8 cellular contexts compared by ENCODE assay signal in the genomic region with DNA sequence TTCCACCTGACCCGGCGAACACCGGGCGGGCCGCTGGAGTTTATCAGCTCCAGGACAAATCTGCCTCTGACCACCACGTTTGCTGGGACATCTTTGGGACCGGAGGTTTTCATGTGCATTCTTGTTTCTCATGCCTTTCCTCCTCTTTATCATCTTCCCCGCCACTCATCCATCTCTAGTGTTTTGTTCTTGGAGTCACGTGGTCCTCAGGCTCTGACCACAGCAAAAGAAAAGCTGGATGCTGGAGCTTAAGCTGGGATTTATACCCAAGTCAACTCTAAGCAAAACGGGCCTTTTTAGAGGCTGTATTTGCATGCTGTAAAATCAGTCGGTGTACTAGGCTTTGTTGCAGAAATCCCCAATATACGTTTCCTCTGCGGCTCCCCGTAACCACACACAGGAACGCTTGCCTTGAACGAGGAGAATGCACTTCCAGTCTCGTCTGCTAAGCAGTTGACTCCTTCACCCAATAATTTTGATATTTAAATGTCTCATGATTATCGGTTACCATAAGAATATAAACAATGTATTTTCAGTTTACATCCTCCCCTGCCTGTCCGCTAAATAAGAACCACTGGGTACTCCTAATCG. TPM values are rescaled to one million over a fixed set of nuclear protein-coding genes. Genes with fewer than 3 reads are reported as not detected.
DNase-seq lines count a peak whose midpoint lies in the region; ATAC-seq and TF ChIP-seq lines count a peak whose summit lies in the region.

No MANE protein-coding gene starts in this region.

- H3K4me1 ChIP-seq in RWPE2 (ENCODE audit: insufficient read depth, poor library complexity, severe bottlenecking) = peaks cover 11% of the 10 kb centered on the region
- H3K4me1 ChIP-seq in lower lobe of right lung = peaks cover 16% of the 10 kb centered on the region
- H3K4me1 ChIP-seq in thyroid gland = peaks cover 4 to 16% of the 10 kb centered on the region in 2 donors

- DNase-seq in NCI-H1417 (lab: John Stamatoyannopoulos, UW) (peak in 2 of 3 experiments; percentile 83 to 88), NCI-H1417 treated with DMSO at 0.1 percent for 48 hours (lab: John Stamatoyannopoulos, UW) (no peak), RWPE2 (ENCODE audit: low spot score) (no peak), cerebellum (ENCODE audit: low spot score) (peak; percentile 41), lower lobe of right lung (no peak), thyroid gland (no peak)

- H3K36me3 ChIP-seq in RWPE2 (ENCODE audit: low read depth) = peaks cover 55% of the 10 kb centered on the region
- H3K36me3 ChIP-seq in lower lobe of right lung = peaks cover 49% of the 10 kb centered on the region
- H3K36me3 ChIP-seq in thyroid gland = peaks cover 22 to 36% of the 10 kb centered on the region in 2 donors

- no peaks in the 10 kb centered on the region for H3K9me3 ChIP-seq in RWPE2 (ENCODE audit: severe bottlenecking)
- H3K9me3 ChIP-seq in lower lobe of right lung = no peaks in the 10 kb centered on the region
- H3K9me3 ChIP-seq in thyroid gland = no peaks in the 10 kb centered on the region

- TF ChIP-seq CTCF in RWPE2 (IDR thresholded peaks at IDR 0.05; ENCODE audit: poor library complexity, severe bottlenecking) (no peak), lower lobe of right lung (IDR thresholded peaks at IDR 0.05) (no peak), thyroid gland (IDR thresholded peaks at IDR 0.05) (no peak)

- no peak for TF ChIP-seq POLR2A in thyroid gland (IDR thresholded peaks at IDR 0.05)

- WGBS in thyroid gland, 2 donors = 2% methylated on average over 20 of the region's 20 CpGs

- intact Hi-C loops in lower lobe of right lung (cut with DNase I) (no loop called here), thyroid gland (cut with DNase I) (no loop called here)

- H3K27me3 ChIP-seq in RWPE2 (ENCODE audit: insufficient read depth, poor library complexity, severe bottlenecking) (no peaks in the 10 kb centered on the region), lower lobe of right lung (ENCODE audit: low read depth) (no peaks in the 10 kb centered on the region), thyroid gland (no peaks in the 10 kb centered on the region)

- ATAC-seq in HG03342 (IDR thresholded peaks at IDR 0.05; ENCODE audit: unreplicated experiment) (peak; percentile 0), RWPE2 (ENCODE audit: low read depth) (no peak), lower lobe of right lung (peak in 1 of 2 donors; percentile 9), HG03457 (IDR thresholded peaks at IDR 0.05; ENCODE audit: unreplicated experiment) (no peak)

- H3K4me3 ChIP-seq in RWPE2 (ENCODE audit: severe bottlenecking) = peak overlapping the region; percentile 90
- peak overlapping the region; percentile 100 for H3K4me3 ChIP-seq in lower lobe of right lung
- peak overlapping the region; percentile 75 to 87 (median 81) for H3K4me3 ChIP-seq in thyroid gland (replicated peaks in 1 of 3)

- peak overlapping the region; percentile 54 for H3K27ac ChIP-seq in RWPE2 (ENCODE audit: poor library complexity, severe bottlenecking)
- H3K27ac ChIP-seq in lower lobe of right lung = peak overlapping the region; percentile 89
- peak overlapping the region; percentile 79 to 94 (median 86) for H3K27ac ChIP-seq in thyroid gland

RNA-seq across cellular contexts. Expression of a gene that starts 0.6 kb away (rescaled TPM):
- total RNA-seq in cerebellum (13.2 TPM), lower lobe of right lung (21.3 TPM), thyroid gland (100 to 1,000 TPM in 1 of 4 donors, 10 to 100 TPM in 3; 35.8 to 127 (median 54.4) TPM)

RNA-seq across cellular contexts. Expression of a gene that starts 0.9 kb away (rescaled TPM):
- 15.0 TPM for total RNA-seq in cerebellum
- 25.1 TPM for total RNA-seq in lower lobe of right lung
- total RNA-seq in thyroid gland = 10 to 100 TPM; 10.4 to 41.7 (median 33.6) TPM

Comparison
In these comparisons a context has a peak if more than half of its experiments do, and no peak if none do; other contexts are left out.
1. DNase-seq: peak in NCI-H1417 (2 of 3) and cerebellum (single experiment); none in NCI-H1417 treated with DMSO at 0.1 percent for 48 hours (single experiment), RWPE2 (single experiment), lower lobe of right lung (single experiment) and thyroid gland (0 of 2).
2. Peak in every context shown above with its lines, with median percentiles within 50 percentile points of each other: H3K27ac ChIP-seq and H3K4me3 ChIP-seq.